In the genomic region with DNA sequence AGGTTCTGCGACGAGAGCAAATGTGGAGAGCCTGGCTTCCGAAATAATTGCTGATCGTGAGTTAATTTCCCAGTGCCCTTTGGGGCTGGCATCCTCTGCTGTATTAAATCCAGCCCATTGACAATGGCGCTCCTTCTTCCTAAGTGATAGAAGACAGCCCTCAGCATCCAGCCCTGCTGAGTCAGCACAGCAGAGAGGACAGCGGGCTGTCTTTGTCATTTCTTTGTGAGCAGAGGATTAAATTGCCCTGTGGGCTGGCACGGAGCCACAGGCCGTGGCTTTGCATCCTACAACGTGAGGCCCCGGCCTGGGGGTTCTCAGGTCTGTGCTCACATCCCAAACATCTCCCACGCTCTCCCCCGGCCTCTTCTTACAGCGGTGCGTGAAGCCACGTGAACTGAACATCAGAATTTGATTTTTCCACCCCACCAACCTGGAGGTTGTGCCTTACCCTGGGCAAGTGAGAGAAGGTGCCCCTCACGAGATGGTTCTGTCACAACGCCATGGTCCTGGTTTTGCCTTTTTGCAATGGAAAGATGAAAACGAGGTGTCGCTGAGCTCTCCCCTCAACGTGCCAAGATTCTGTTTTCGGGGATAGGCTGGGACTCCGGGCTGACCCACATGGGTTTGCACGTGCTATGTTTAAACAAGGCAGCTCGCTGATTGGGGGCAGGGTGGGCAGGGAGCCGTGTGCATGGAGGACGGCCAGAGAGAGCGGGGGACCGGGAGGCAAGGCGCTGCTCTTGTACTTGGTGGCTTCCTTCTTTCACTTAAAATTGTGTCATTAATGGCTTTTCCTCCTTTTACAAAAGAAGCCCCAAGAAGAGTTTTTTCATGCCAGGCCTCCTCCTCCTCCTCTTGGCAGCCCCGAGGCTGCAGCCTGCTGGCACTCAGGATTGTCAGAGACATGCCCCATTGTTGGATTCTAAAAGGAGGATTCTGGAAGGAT, we compare ENCODE assay signal across 17 cellular contexts. TPM values are rescaled to one million over a fixed set of nuclear protein-coding genes. Genes with fewer than 3 reads are reported as not detected.
A peak's percentile ranks its signal among the peaks of the same experiment; 100 is the strongest.
DNase-seq lines count a peak whose midpoint lies in the region; ATAC-seq and TF ChIP-seq lines count a peak whose summit lies in the region.
"Had no signal": no experiment of that assay in that cellular context is flagged by ENCODE, and none has a peak within 500 bp of the region (broad histone marks: within the 10 kb centered on the region; RNA-seq: fewer than 3 reads in every experiment).

No MANE protein-coding gene starts in this region.

- no peaks in the 10 kb centered on the region for H3K4me1 ChIP-seq in Peyer's patch
- H3K4me1 ChIP-seq: left ventricle myocardium inferior had no signal

- H3K27me3 ChIP-seq in H7 (ENCODE audit: control insufficient read depth, insufficient read depth, low read length): no peaks in the 10 kb centered on the region; the same call in 1 of the 2 replicates
- H3K27me3 ChIP-seq in Peyer's patch: no peaks in the 10 kb centered on the region

- TF ChIP-seq CTCF in Peyer's patch (IDR thresholded peaks at IDR 0.05): no peak

- H3K4me3 ChIP-seq in H7 (ENCODE audit: insufficient read depth, low read depth, low read length): no peak overlapping the region
- no peak overlapping the region for H3K4me3 ChIP-seq in Peyer's patch
- H3K4me3 ChIP-seq: left ventricle myocardium inferior had no signal

- no peak for TF ChIP-seq POLR2A in Peyer's patch (IDR thresholded peaks at IDR 0.05)

- peak; percentile 77 for DNase-seq in H7
- DNase-seq in RPMI7951 (ENCODE audit: low read depth): peak; percentile 60
- peak; percentile 25 for DNase-seq in glomerular visceral epithelial cell (ENCODE audit: extremely low spot score)
- peak; percentile 79 for DNase-seq in retina
- no peak for DNase-seq in Peyer's patch
- DNase-seq in ureter (ENCODE audit: low spot score): no peak
- no peak for DNase-seq in stimulated activated CD4-positive, alpha-beta T cell treated with anti-CD3 and anti-CD28 coated beads, Interleukin-12 subunit alpha, Interleukin-12 subunit beta, amount 100 ng/mL, for 4 hours
- DNase-seq: activated CD4-positive, alpha-beta T cell treated with anti-CD3 and anti-CD28 coated beads for 36 hours; amniotic stem cell; CD4-positive, alpha-beta memory T cell; effector CD4-positive, alpha-beta T cell; left ventricle myocardium inferior; naive thymus-derived CD8-positive, alpha-beta T cell; NCI-H446 treated with DMSO at 0.1 percent for 48 hours had no signal

- H3K36me3 ChIP-seq in H7 (replicated peaks; ENCODE audit: control insufficient read depth, insufficient read depth, low read length) (no peaks in the 10 kb centered on the region), Peyer's patch (no peaks in the 10 kb centered on the region)
- H3K36me3 ChIP-seq: left ventricle myocardium inferior had no signal

- ATAC-seq in HG03097 (IDR thresholded peaks at IDR 0.05; ENCODE audit: low FRiP score, unreplicated experiment): no peak
- ATAC-seq: activated CD4-positive, alpha-beta T cell treated with anti-CD3 and anti-CD28 coated beads for 36 hours; naive thymus-derived CD8-positive, alpha-beta T cell had no signal

- H3K27ac ChIP-seq in Peyer's patch: no peak overlapping the region
- H3K27ac ChIP-seq: left ventricle myocardium inferior, RWPE1 had no signal

- no peaks in the 10 kb centered on the region for H3K9me3 ChIP-seq in Peyer's patch
- H3K9me3 ChIP-seq: left ventricle myocardium inferior had no signal

RNA-seq across cellular contexts. Expression of gene CDH4, which starts 19.5 kb away (rescaled TPM):
- 3.9 and 6.1 TPM in 2 replicates for total RNA-seq in H7 (2014; rRNA removed; shearing (Covaris generic))
- total RNA-seq in RPMI7951 (2014; rRNA removed; shearing (Covaris generic)): 0.12 and 0.29 TPM in 2 replicates
- total RNA-seq in Peyer's patch (under 1 TPM in 1 of 4 donors, not detected in 3; 0.27 TPM), ureter (0.26 TPM)
- total RNA-seq: activated CD4-positive, alpha-beta T cell treated with anti-CD3 and anti-CD28 coated beads for 36 hours; T-helper 2 cell treated with Interferon-gamma antibody and Interleukin-4, amounts not matched to agents 100 ng/mL and 5 ng/mL, for 36 hours had no signal

Comparison
In these comparisons a context has a peak if more than half of its experiments do, and no peak if none do; other contexts are left out.
1. DNase-seq: peak in H7 (single experiment), RPMI7951 (single experiment), glomerular visceral epithelial cell (single experiment) and retina (single experiment); none in Peyer's patch (0 of 3), ureter (single experiment) and stimulated activated CD4-positive, alpha-beta T cell treated with anti-CD3 and anti-CD28 coated beads, Interleukin-12 subunit alpha, Interleukin-12 subunit beta, amount 100 ng/mL, for 4 hours (single experiment).